22 cellular contexts compared by ENCODE assay signal in the genomic region with DNA sequence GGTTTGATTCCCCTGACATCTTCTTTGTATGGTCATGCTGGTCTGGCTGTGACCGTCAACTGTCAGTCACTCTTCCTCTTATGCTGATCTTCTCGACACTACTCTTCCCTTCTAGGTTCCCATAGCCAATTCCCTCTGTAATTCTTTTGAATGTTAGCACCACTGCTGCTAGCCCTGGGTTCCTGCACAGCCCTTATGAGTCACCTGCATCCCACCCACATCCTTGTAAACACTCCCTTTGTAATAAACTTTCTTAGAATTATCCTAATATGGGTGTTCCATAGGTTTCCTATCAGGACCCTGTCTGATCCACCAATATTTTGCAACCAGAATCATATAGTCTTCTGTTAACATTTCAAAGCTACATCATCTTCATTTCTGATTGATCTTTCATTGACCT.
"Had no signal": no experiment of that assay in that cellular context is flagged by ENCODE, and none has a peak within 500 bp of the region (broad histone marks: within the 10 kb centered on the region; RNA-seq: fewer than 3 reads in every experiment).

No MANE protein-coding gene starts in this region.

- H3K27ac ChIP-seq: esophagus muscularis mucosa, foreskin keratinocyte, hepatocyte, neutrophil, pancreas, right lobe of liver had no signal

- H3K9me3 Mint-ChIP-seq: activated B cell treated with CpG ODN at 0.5 μM for 24 hours; activated CD4-positive, alpha-beta memory T cell treated with anti-CD3 and anti-CD28 coated beads for 36 hours; activated naive CD4-positive, alpha-beta T cell treated with anti-CD3 and anti-CD28 coated beads for 36 hours; activated naive CD8-positive, alpha-beta T cell treated with anti-CD3 and anti-CD28 coated beads, Interleukin-2, amount 50 U/mL, for 24 hours; natural killer cell; stimulated activated naive CD8-positive, alpha-beta T cell treated with anti-CD3 and anti-CD28 coated beads, Interleukin-15, amount 100 ng/mL, for 72 hours had no signal

- H3K27ac Mint-ChIP-seq: activated B cell treated with CpG ODN at 0.5 μM for 24 hours; activated CD4-positive, alpha-beta memory T cell treated with anti-CD3 and anti-CD28 coated beads for 36 hours; activated naive CD4-positive, alpha-beta T cell treated with anti-CD3 and anti-CD28 coated beads for 36 hours; activated naive CD8-positive, alpha-beta T cell treated with anti-CD3 and anti-CD28 coated beads, Interleukin-2, amount 50 U/mL, for 24 hours; stimulated activated naive CD8-positive, alpha-beta T cell treated with anti-CD3 and anti-CD28 coated beads, Interleukin-15, amount 100 ng/mL, for 72 hours had no signal

- H3K27me3 ChIP-seq: esophagus muscularis mucosa, foreskin keratinocyte, hepatocyte, neutrophil, pancreas, right lobe of liver had no signal

- H3K4me1 ChIP-seq: esophagus muscularis mucosa, pancreas, right lobe of liver had no signal

- DNase-seq: activated B cell treated with CpG ODN at 0.5 μM for 24 hours; activated CD4-positive, alpha-beta memory T cell treated with anti-CD3 and anti-CD28 coated beads for 36 hours; activated CD4-positive, alpha-beta T cell treated with anti-CD3 and anti-CD28 coated beads for 4 hours; activated naive CD4-positive, alpha-beta T cell treated with anti-CD3 and anti-CD28 coated beads for 36 hours; activated naive CD8-positive, alpha-beta T cell treated with anti-CD3 and anti-CD28 coated beads, Interleukin-2, amount 50 U/mL, for 24 hours; anterior cingulate cortex; cerebellar nuclear complex; effector CD8-positive, alpha-beta T cell; foreskin keratinocyte; left cardiac atrium; mesendoderm; natural killer cell; pancreas; right lobe of liver; small intestine; stimulated activated CD4-positive, alpha-beta T cell treated with anti-CD3 and anti-CD28 coated beads, Interleukin-4, amount 100 ng/mL, for 1 hour; stimulated activated naive CD8-positive, alpha-beta T cell treated with anti-CD3 and anti-CD28 coated beads, Interleukin-15, amount 100 ng/mL, for 72 hours; trophoblast cell had no signal

- H3K9me3 ChIP-seq: esophagus muscularis mucosa, neutrophil, pancreas, right lobe of liver had no signal

- ATAC-seq: activated naive CD8-positive, alpha-beta T cell treated with anti-CD3 and anti-CD28 coated beads, Interleukin-2, amount 50 U/mL, for 24 hours; foreskin keratinocyte; left cardiac atrium; natural killer cell; pancreas; stimulated activated naive CD8-positive, alpha-beta T cell treated with anti-CD3 and anti-CD28 coated beads, Interleukin-15, amount 100 ng/mL, for 72 hours had no signal

- H3K4me3 Mint-ChIP-seq: activated B cell treated with CpG ODN at 0.5 μM for 24 hours; activated CD4-positive, alpha-beta memory T cell treated with anti-CD3 and anti-CD28 coated beads for 36 hours; activated naive CD4-positive, alpha-beta T cell treated with anti-CD3 and anti-CD28 coated beads for 36 hours; activated naive CD8-positive, alpha-beta T cell treated with anti-CD3 and anti-CD28 coated beads, Interleukin-2, amount 50 U/mL, for 24 hours; natural killer cell; stimulated activated naive CD8-positive, alpha-beta T cell treated with anti-CD3 and anti-CD28 coated beads, Interleukin-15, amount 100 ng/mL, for 72 hours had no signal

- FAIRE-seq: islet of Langerhans, pancreas, small intestine had no signal

- H3K36me3 Mint-ChIP-seq: activated CD4-positive, alpha-beta memory T cell treated with anti-CD3 and anti-CD28 coated beads for 36 hours; natural killer cell had no signal

- H3K36me3 ChIP-seq: esophagus muscularis mucosa, neutrophil, pancreas, right lobe of liver had no signal

- H3K4me1 Mint-ChIP-seq: activated B cell treated with CpG ODN at 0.5 μM for 24 hours; stimulated activated naive CD8-positive, alpha-beta T cell treated with anti-CD3 and anti-CD28 coated beads, Interleukin-15, amount 100 ng/mL, for 72 hours had no signal

- H3K4me3 ChIP-seq: esophagus muscularis mucosa, hepatocyte, pancreas, right lobe of liver had no signal
